ENCODE assay signal across 8 cellular contexts in genomic region chr11:62444835-62445234, GRCh38.
DNase-seq lines count a peak whose midpoint lies in the region; ATAC-seq and TF ChIP-seq lines count a peak whose summit lies in the region.

No MANE protein-coding gene starts in this region.

- H3K9ac ChIP-seq in BLaER1: no peak overlapping the region

- peak overlapping the region in 2 of 3 experiments; percentile 21 to 56 for H3K4me3 Mint-ChIP-seq in nephron

- no peaks in the 10 kb centered on the region for H3K9me3 ChIP-seq in BLaER1
- H3K9me3 ChIP-seq in effector memory CD4-positive, alpha-beta T cell (ENCODE audit: control insufficient read depth, low read length): no peaks in the 10 kb centered on the region

- peaks cover 9% of the 10 kb centered on the region for H3K27me3 Mint-ChIP-seq in nephron (ENCODE audit: low read depth)

- no peak for TF ChIP-seq CTCF in nephron (IDR thresholded peaks at IDR 0.05; ENCODE audit: unreplicated experiment in 3 of 3)

- H3K9me3 Mint-ChIP-seq in nephron: no peaks in the 10 kb centered on the region

- no peak overlapping the region for H3K27ac ChIP-seq in BLaER1
- no peak overlapping the region for H3K27ac ChIP-seq in effector memory CD4-positive, alpha-beta T cell (ENCODE audit: insufficient read depth, low read length, poor library complexity, severe bottlenecking)

- no peak for ATAC-seq in GM19463 (IDR thresholded peaks at IDR 0.05; ENCODE audit: unreplicated experiment)
- no peak for ATAC-seq in GM21447 (IDR thresholded peaks at IDR 0.05; ENCODE audit: unreplicated experiment)

- no peaks in the 10 kb centered on the region for H3K36me3 ChIP-seq in BLaER1
- no peaks in the 10 kb centered on the region for H3K36me3 ChIP-seq in effector memory CD4-positive, alpha-beta T cell (ENCODE audit: control insufficient read depth, insufficient read depth, low read length)

- peak; percentile 94 for DNase-seq in NCI-H526 treated with DMSO at 0.1 percent for 48 hours (lab: John Stamatoyannopoulos, UW)
- DNase-seq in effector memory CD4-positive, alpha-beta T cell: no peak
- no peak for DNase-seq in DMS 273 (lab: John Stamatoyannopoulos, UW; ENCODE audit: unreplicated experiment)
- DNase-seq in AG08396 (ENCODE audit: low spot score): no peak

- H4K20me1 ChIP-seq in BLaER1: no peaks in the 10 kb centered on the region

- peaks cover 48% of the 10 kb centered on the region for H3K4me1 Mint-ChIP-seq in nephron

- H3K4me2 ChIP-seq in BLaER1: peak overlapping the region; percentile 55

- peak overlapping the region; percentile 83 to 99 (median 97) for H3K27ac Mint-ChIP-seq in nephron

- H3K36me3 Mint-ChIP-seq in nephron (ENCODE audit: low read depth): no peaks in the 10 kb centered on the region

- H3K27me3 ChIP-seq in BLaER1: peaks cover 26% of the 10 kb centered on the region
- H3K27me3 ChIP-seq in effector memory CD4-positive, alpha-beta T cell (replicated peaks; ENCODE audit: control insufficient read depth, insufficient read depth, low read length, poor library complexity, severe bottlenecking): no peaks in the 10 kb centered on the region

- H3K4me1 ChIP-seq in BLaER1: peaks cover 9% of the 10 kb centered on the region; the same call in 1 of the 2 replicates
- peaks cover 3% of the 10 kb centered on the region for H3K4me1 ChIP-seq in effector memory CD4-positive, alpha-beta T cell (ENCODE audit: control insufficient read depth, insufficient read depth, low read length, poor library complexity, severe bottlenecking)

- H3K4me3 ChIP-seq in BLaER1: 0 out of 2 replicates have a peak overlapping the region, but pooled peaks have one; percentile 49
- H3K4me3 ChIP-seq in effector memory CD4-positive, alpha-beta T cell (ENCODE audit: insufficient read depth, low read depth, low read length, poor library complexity, severe bottlenecking): peak overlapping the region; percentile 39
